In the genomic region with DNA sequence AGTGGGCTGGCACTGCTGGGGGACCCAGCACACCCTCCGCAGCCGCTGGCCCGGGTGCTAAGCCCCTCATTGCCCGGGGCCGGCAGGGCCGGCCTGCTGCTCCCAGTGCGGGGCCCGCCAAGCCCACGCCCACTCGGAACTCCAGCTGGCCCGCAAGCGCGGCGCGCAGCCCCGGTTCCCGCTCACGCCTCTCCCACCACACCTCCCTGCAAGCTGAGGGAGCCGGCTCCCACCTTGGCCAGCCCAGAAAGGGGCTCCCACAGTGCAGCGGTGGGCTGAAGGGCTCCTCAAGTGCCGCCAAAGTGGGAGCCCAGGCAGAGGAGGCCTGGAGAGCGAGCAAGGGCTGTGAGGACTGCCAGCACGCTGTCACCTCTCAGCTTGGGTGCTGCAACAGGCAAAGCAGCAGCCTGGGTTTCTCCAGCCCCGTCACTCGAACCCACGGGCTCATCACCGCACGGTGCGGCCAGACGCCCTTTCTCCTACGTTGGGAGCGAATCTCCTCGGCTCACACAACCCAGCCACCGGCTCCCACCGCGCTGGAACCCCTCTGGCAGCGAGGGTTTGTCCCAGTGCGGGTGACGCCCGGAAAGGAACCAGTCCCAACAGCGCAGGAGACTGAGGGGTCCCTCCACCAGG, we compare ENCODE assay signal across 8 cellular contexts. TPM values are rescaled to one million over a fixed set of nuclear protein-coding genes. Genes with fewer than 3 reads are reported as not detected.
DNase-seq lines count a peak whose midpoint lies in the region; ATAC-seq and TF ChIP-seq lines count a peak whose summit lies in the region.
"Not testable (repeated sequence)": the region's sequence is repeated elsewhere in the genome, so short reads cannot be mapped to it uniquely, and the experiment has no call there.

No MANE protein-coding gene starts in this region.

- H3K4me1 ChIP-seq in OCI-LY1 (ENCODE audit: insufficient read depth, low read length, severe bottlenecking) (peaks cover 19% of the 10 kb centered on the region), esophagus muscularis mucosa (peaks cover 11 to 33% (median 24%) of the 10 kb centered on the region in 4 donors)
- not testable (repeated sequence) for H3K4me1 ChIP-seq in mucosa of descending colon (ENCODE audit: low read depth)

- H3K27me3 Mint-ChIP-seq in CD4-positive, alpha-beta T cell; activated T-helper 2 cell treated with anti-CD3 and anti-CD28 coated beads, Interferon-gamma antibody, Interleukin-2, Interleukin-4, amounts not matched to agents 10 μg/mL and 5 μg/mL and 100 μg/mL, durations not matched to agents 14 hours and 24 hours and 36 hours (ENCODE audit: low read depth): not testable (repeated sequence)

- H3F3A ChIP-seq in OCI-LY1 (ENCODE audit: insufficient read depth, low read length), result not testable (repeated sequence)

- not testable (repeated sequence) for H3K9me2 ChIP-seq in OCI-LY1 (ENCODE audit: low read depth, low read length)

- peak overlapping the region; percentile 95 for H3K27ac Mint-ChIP-seq in CD4-positive, alpha-beta T cell
- peak overlapping the region; percentile 93 for H3K27ac Mint-ChIP-seq in activated T-helper 2 cell treated with anti-CD3 and anti-CD28 coated beads, Interferon-gamma antibody, Interleukin-2, Interleukin-4, amounts not matched to agents 10 μg/mL and 5 μg/mL and 100 μg/mL, durations not matched to agents 14 hours and 24 hours and 36 hours

- POLR2A ChIA-PET in CD4-positive, alpha-beta T cell (lab: Charles Lee), result interaction anchor here (0.7 to 3.5 kb wide), 17 partner anchors 10 to 1129 kb away, joined by 3 to 129 read pairs (median 4); a partner anchor contains a TSS

- peaks cover 42% of the 10 kb centered on the region for H3K36me3 Mint-ChIP-seq in CD4-positive, alpha-beta T cell (ENCODE audit: low read depth)
- peaks cover 28% of the 10 kb centered on the region for H3K36me3 Mint-ChIP-seq in activated T-helper 2 cell treated with anti-CD3 and anti-CD28 coated beads, Interferon-gamma antibody, Interleukin-2, Interleukin-4, amounts not matched to agents 10 μg/mL and 5 μg/mL and 100 μg/mL, durations not matched to agents 14 hours and 24 hours and 36 hours (ENCODE audit: low read depth)

- 7% methylated on average over 6 of the region's 41 CpGs for WGBS in esophagus muscularis mucosa

- peak overlapping the region; percentile 72 for H3K4me2 ChIP-seq in OCI-LY1 (ENCODE audit: low read length)

- H3K4me3 ChIP-seq in OCI-LY1 (ENCODE audit: low read depth, low read length, poor library complexity, severe bottlenecking) (peak overlapping the region; percentile 80), esophagus muscularis mucosa (peak overlapping the region; percentile 85 to 96 (median 90)), mucosa of descending colon (peak overlapping the region; percentile 90)

- CTCF ChIA-PET in CD4-positive, alpha-beta T cell (lab: Charles Lee), result interaction anchor here (0.6 to 2.1 kb wide), 3 partner anchors 16 to 97 kb away, joined by 3 to 6 read pairs (median 4); a partner anchor contains a TSS

- not testable (repeated sequence) for H3K9me3 Mint-ChIP-seq in CD4-positive, alpha-beta T cell; activated T-helper 2 cell treated with anti-CD3 and anti-CD28 coated beads, Interferon-gamma antibody, Interleukin-2, Interleukin-4, amounts not matched to agents 10 μg/mL and 5 μg/mL and 100 μg/mL, durations not matched to agents 14 hours and 24 hours and 36 hours

- peak overlapping the region; percentile 92 for H3K27ac ChIP-seq in CD4-positive, alpha-beta T cell (ENCODE audit: low read depth, low read length)
- H3K27ac ChIP-seq in OCI-LY1 (ENCODE audit: low read depth, low read length, poor library complexity, severe bottlenecking) (peak overlapping the region; percentile 63), esophagus muscularis mucosa (replicated peaks in 1 of 4) (peak overlapping the region; percentile 93 to 98 (median 95))

- TF ChIP-seq EP300 in esophagus muscularis mucosa (IDR thresholded peaks at IDR 0.05), result not testable (repeated sequence)

- ATAC-seq in CD4-positive, alpha-beta T cell (ENCODE audit: poor library complexity), result peak; percentile 8
- ATAC-seq in GM21367 (IDR thresholded peaks at IDR 0.05; ENCODE audit: unreplicated experiment) (peak; percentile 12), HG03097 (IDR thresholded peaks at IDR 0.05; ENCODE audit: low FRiP score, unreplicated experiment) (peak; percentile 15), mucosa of descending colon (peak; percentile 20)

- H3K9ac ChIP-seq in OCI-LY1 (ENCODE audit: low read length), result peak overlapping the region; percentile 94

- H3K4me1 Mint-ChIP-seq in CD4-positive, alpha-beta T cell (ENCODE audit: low read depth), result peaks cover 60% of the 10 kb centered on the region
- peaks cover 26% of the 10 kb centered on the region for H3K4me1 Mint-ChIP-seq in activated T-helper 2 cell treated with anti-CD3 and anti-CD28 coated beads, Interferon-gamma antibody, Interleukin-2, Interleukin-4, amounts not matched to agents 10 μg/mL and 5 μg/mL and 100 μg/mL, durations not matched to agents 14 hours and 24 hours and 36 hours (ENCODE audit: low read depth)

- H3K27me3 ChIP-seq in CD4-positive, alpha-beta T cell (ENCODE audit: control insufficient read depth, insufficient read depth, low read length); OCI-LY1 (ENCODE audit: insufficient read depth, low read length); esophagus muscularis mucosa: not testable (repeated sequence)

- H3K9me3 ChIP-seq in CD4-positive, alpha-beta T cell (ENCODE audit: control insufficient read depth, low read length); OCI-LY1 (ENCODE audit: low read length); esophagus muscularis mucosa; mucosa of descending colon: not testable (repeated sequence)

- not testable (repeated sequence) for TF ChIP-seq POLR2A in esophagus muscularis mucosa (IDR thresholded peaks at IDR 0.05; ENCODE audit: low read depth)

- intact Hi-C loops in CD4-positive, alpha-beta T cell (cut with DNase I, micrococcal nuclease), result loop anchor here (1.0 to 10.0 kb wide), 9 partner anchors 84 to 1133 kb away; a partner anchor contains a TSS
- intact Hi-C loops in activated T-helper 2 cell treated with anti-CD3 and anti-CD28 coated beads, Interferon-gamma antibody, Interleukin-2, Interleukin-4, amounts not matched to agents 10 μg/mL and 5 μg/mL and 100 μg/mL, durations not matched to agents 14 hours and 24 hours and 36 hours (cut with micrococcal nuclease), result loop anchor here (1.0 to 10.0 kb wide), 6 partner anchors 84 to 1130 kb away; a partner anchor contains a TSS
- intact Hi-C loops in esophagus muscularis mucosa (cut with DNase I), result loop anchor here (1.0 to 10.0 kb wide), 2 partner anchors 97 to 330 kb away; a partner anchor contains a TSS
- intact Hi-C loops in mucosa of descending colon (cut with DNase I, micrococcal nuclease), result not testable (repeated sequence)

- H3K79me2 ChIP-seq in OCI-LY1 (ENCODE audit: insufficient read depth, low read length), result peaks cover 54% of the 10 kb centered on the region

- peak overlapping the region; percentile 50; the same call in 1 of the 2 replicates for H2AFZ ChIP-seq in OCI-LY1 (ENCODE audit: low read length)

- DNase-seq in CD4-positive, alpha-beta T cell, result peak in 2 of 10 experiments; percentile 3 to 14
- not testable (repeated sequence) for DNase-seq in activated T-helper 2 cell treated with anti-CD3 and anti-CD28 coated beads, Interferon-gamma antibody, Interleukin-2, Interleukin-4, amounts not matched to agents 10 μg/mL and 5 μg/mL and 100 μg/mL, durations not matched to agents 14 hours and 24 hours and 36 hours (ENCODE audit: low spot score); esophagus muscularis mucosa (ENCODE audit: extremely low spot score)
- peak in 1 of 3 donors; percentile 68 for DNase-seq in mucosa of descending colon
- DNase-seq in stimulated activated CD8-positive, alpha-beta memory T cell treated with anti-CD3 and anti-CD28 coated beads, Interleukin-12 subunit alpha, Interleukin-12 subunit beta, amount 100 ng/mL, for 4 hours (ENCODE audit: low read depth), result peak; percentile 6

- not testable (repeated sequence) for H4K20me1 ChIP-seq in OCI-LY1 (ENCODE audit: insufficient read depth, low read length)

- not testable (repeated sequence) for TF ChIP-seq CTCF in CD4-positive, alpha-beta T cell (IDR thresholded peaks at IDR 0.05); OCI-LY1 (IDR thresholded peaks at IDR 0.05; ENCODE audit: low read length); esophagus muscularis mucosa (IDR thresholded peaks at IDR 0.05); mucosa of descending colon (IDR thresholded peaks at IDR 0.05)

- H3K4me3 Mint-ChIP-seq in CD4-positive, alpha-beta T cell, result peak overlapping the region; percentile 97
- H3K4me3 Mint-ChIP-seq in activated T-helper 2 cell treated with anti-CD3 and anti-CD28 coated beads, Interferon-gamma antibody, Interleukin-2, Interleukin-4, amounts not matched to agents 10 μg/mL and 5 μg/mL and 100 μg/mL, durations not matched to agents 14 hours and 24 hours and 36 hours (ENCODE audit: low read depth), result peak overlapping the region; percentile 95

- H3K36me3 ChIP-seq in OCI-LY1 (ENCODE audit: insufficient read depth, low read length); esophagus muscularis mucosa; mucosa of descending colon (ENCODE audit: low read depth): not testable (repeated sequence)

RNA-seq across cellular contexts. Expression of a gene that starts 0.4 kb away (rescaled TPM):
- 10 to 100 TPM; 25.0 to 28.0 TPM for total RNA-seq in CD4-positive, alpha-beta T cell
- total RNA-seq in activated T-helper 2 cell treated with anti-CD3 and anti-CD28 coated beads, Interferon-gamma antibody, Interleukin-2, Interleukin-4, amounts not matched to agents 10 μg/mL and 5 μg/mL and 100 μg/mL, durations not matched to agents 14 hours and 24 hours and 36 hours, result 18.7 and 20.2 TPM in 2 replicates
- 10 to 100 TPM; 13.6 to 36.1 (median 16.3) TPM for total RNA-seq in esophagus muscularis mucosa
- 10 to 100 TPM; 24.6 to 30.6 (median 27.9) TPM for total RNA-seq in mucosa of descending colon

RNA-seq across cellular contexts. Expression of a gene that starts 0.7 kb away (rescaled TPM):
- 10 to 100 TPM; 15.1 to 17.0 TPM for total RNA-seq in CD4-positive, alpha-beta T cell
- total RNA-seq in activated T-helper 2 cell treated with anti-CD3 and anti-CD28 coated beads, Interferon-gamma antibody, Interleukin-2, Interleukin-4, amounts not matched to agents 10 μg/mL and 5 μg/mL and 100 μg/mL, durations not matched to agents 14 hours and 24 hours and 36 hours, result 21.0 and 23.9 TPM in 2 replicates
- 1 to 10 TPM; 4.7 to 10.0 (median 7.1) TPM for total RNA-seq in esophagus muscularis mucosa
- total RNA-seq in mucosa of descending colon, result 10 to 100 TPM; 15.2 to 24.2 (median 16.6) TPM
